Comparison of ENCODE assay signal across 23 cellular contexts in the genomic region with DNA sequence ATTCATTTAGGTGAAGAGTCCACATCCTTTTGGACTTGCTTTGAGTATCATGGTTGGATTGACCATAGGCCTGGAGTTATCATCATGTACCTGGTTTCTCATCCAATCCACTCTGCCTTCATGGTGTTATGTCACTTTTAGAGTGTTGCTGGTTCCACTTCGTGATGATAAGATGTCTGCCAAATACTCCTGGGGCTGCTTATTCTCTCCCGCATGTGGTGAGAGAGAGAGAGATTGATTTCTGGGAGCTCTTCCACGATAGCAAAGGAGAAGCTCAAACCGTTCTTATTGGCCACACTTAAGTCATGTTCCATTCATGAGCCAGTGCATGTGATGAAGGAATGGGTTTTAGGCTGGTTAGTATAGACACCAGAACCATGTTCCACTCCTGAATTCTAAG. TPM values are rescaled to one million over a fixed set of nuclear protein-coding genes. Genes with fewer than 3 reads are reported as not detected.
DNase-seq lines count a peak whose midpoint lies in the region; ATAC-seq, FAIRE-seq and TF ChIP-seq lines count a peak whose summit lies in the region.
"Had no signal": no experiment of that assay in that cellular context is flagged by ENCODE, and none has a peak within 500 bp of the region (broad histone marks: within the 10 kb centered on the region; RNA-seq: fewer than 3 reads in every experiment).

No MANE protein-coding gene starts in this region.

- no peak overlapping the region for H3K18ac ChIP-seq in H1 (ENCODE audit: extremely low read depth, low read length)

- H3K36me3 ChIP-seq in PC-3 (ENCODE audit: low read depth, low read length) (no peaks in the 10 kb centered on the region), H1 (ENCODE audit: control insufficient read depth in 2 of 4, insufficient read depth in 4 of 4, low read length in 3 of 4) (no peaks in the 10 kb centered on the region), kidney (ENCODE audit: control insufficient read depth in 1 of 2, insufficient read depth in 2 of 2, low read length in 2 of 2) (no peaks in the 10 kb centered on the region), skeletal muscle tissue (ENCODE audit: control insufficient read depth in 3 of 3, insufficient read depth in 3 of 3, low read length in 3 of 3) (no peaks in the 10 kb centered on the region)
- H3K36me3 ChIP-seq: Peyer's patch, prostate gland, stomach had no signal

- H2BK120ac ChIP-seq in H1 (replicated peaks; ENCODE audit: low read depth, low read length), result no peak overlapping the region

- no peak for TF ChIP-seq EP300 in H1 (IDR thresholded peaks at IDR 0.05; ENCODE audit: borderline replicate concordance in 1 of 2, low read depth in 2 of 2, low read length in 2 of 2)

- no peak overlapping the region for H2BK12ac ChIP-seq in H1 (ENCODE audit: low read depth, low read length)

- intact Hi-C loops in PC-3 (cut with micrococcal nuclease) (loop anchor here (2.0 kb wide), 1 partner anchor 48 kb away; a partner anchor contains a TSS), kidney (cut with DNase I) (no loop called here)
- intact Hi-C loops in activated CD4-positive, alpha-beta T cell treated with anti-CD3 and anti-CD28 coated beads, Interleukin-2, amount 10 ng/mL, durations not matched to agents 24 days and 14 days (cut with micrococcal nuclease), result no loop called here

- H3K79me2 ChIP-seq in PC-3 (ENCODE audit: low read length), result 0 out of 2 replicates have a peak, but pooled peaks cover 4% of the 10 kb centered on the region
- H3K79me2 ChIP-seq in H1 (ENCODE audit: control insufficient read depth in 1 of 2, insufficient read depth in 2 of 2, low read length in 2 of 2), result no peaks in the 10 kb centered on the region

- H3K4me1 ChIP-seq in PC-3 (ENCODE audit: insufficient read depth, low read length), result peaks cover 10% of the 10 kb centered on the region
- no peaks in the 10 kb centered on the region for H3K4me1 ChIP-seq in H1 (replicated peaks in 1 of 4; ENCODE audit: control insufficient read depth in 3 of 4, insufficient read depth in 4 of 4, low read length in 3 of 4)
- H3K4me1 ChIP-seq in kidney (ENCODE audit: control insufficient read depth in 1 of 2, insufficient read depth in 1 of 2, low read depth in 1 of 2, low read length in 2 of 2), result peaks cover 23 to 42% of the 10 kb centered on the region in 2 donors
- H3K4me1 ChIP-seq in skeletal muscle tissue (ENCODE audit: control insufficient read depth in 3 of 3, insufficient read depth in 3 of 3, low read length in 3 of 3), result peaks cover 40 to 44% (median 43%) of the 10 kb centered on the region in 3 donors
- H3K4me1 ChIP-seq: prostate gland had no signal

- H3K9ac ChIP-seq in PC-3 (ENCODE audit: low read length), result no peak overlapping the region
- no peak overlapping the region for H3K9ac ChIP-seq in H1 (replicated peaks in 1 of 4; ENCODE audit: extremely low read depth in 1 of 4, low read depth in 3 of 4, low read length in 3 of 4)
- H3K9ac ChIP-seq in kidney (ENCODE audit: low read length in 2 of 2), result no peak overlapping the region
- H3K9ac ChIP-seq in skeletal muscle tissue (ENCODE audit: low read depth in 1 of 3, low read length in 3 of 3), result no peak overlapping the region

- peak overlapping the region; percentile 56 for H3K4me2 ChIP-seq in PC-3 (ENCODE audit: low read length)
- no peak overlapping the region for H3K4me2 ChIP-seq in H1 (ENCODE audit: insufficient read depth in 1 of 2, low read depth in 2 of 2, low read length in 2 of 2)
- H3K4me2 ChIP-seq: GM23338 had no signal

- H3K27me3 ChIP-seq in PC-3 (ENCODE audit: low read length) (no peaks in the 10 kb centered on the region), H1 (replicated peaks in 1 of 4; ENCODE audit: control insufficient read depth in 3 of 4, extremely low read depth in 1 of 4, insufficient read depth in 3 of 4, low read length in 3 of 4) (no peaks in the 10 kb centered on the region), skeletal muscle tissue (ENCODE audit: control insufficient read depth in 3 of 3, insufficient read depth in 3 of 3, low read length in 3 of 3) (no peaks in the 10 kb centered on the region)
- H3K27me3 ChIP-seq: Peyer's patch, stomach had no signal

- H3K4me1 Mint-ChIP-seq in activated CD4-positive, alpha-beta T cell treated with anti-CD3 and anti-CD28 coated beads, Interleukin-2, amount 10 ng/mL, durations not matched to agents 24 days and 14 days, result no peaks in the 10 kb centered on the region
- H3K4me1 Mint-ChIP-seq: central memory CD8-positive, alpha-beta T cell; naive thymus-derived CD4-positive, alpha-beta T cell; T-cell had no signal

- H3K9me3 Mint-ChIP-seq in activated CD4-positive, alpha-beta T cell treated with anti-CD3 and anti-CD28 coated beads, Interleukin-2, amount 10 ng/mL, durations not matched to agents 24 days and 14 days, result no peaks in the 10 kb centered on the region
- H3K9me3 Mint-ChIP-seq: activated T-helper 1 cell treated with anti-CD3 and anti-CD28 coated beads, Interleukin-12 subunit alpha, Interleukin-12 subunit beta, Interleukin-2, Interleukin-4 antibody, amounts not matched to agents 30 ng/mL and 10 ng/mL and 1 ng/mL, durations not matched to agents 14 hours and 24 hours and 36 hours; CD8-positive, alpha-beta T cell; central memory CD8-positive, alpha-beta T cell; GM23338; T-cell had no signal

- H3K14ac ChIP-seq in H1 (ENCODE audit: insufficient read length), result no peak overlapping the region

- no peak overlapping the region for H2BK20ac ChIP-seq in H1 (ENCODE audit: low read length)

- no peak overlapping the region for H3K23ac ChIP-seq in H1 (ENCODE audit: insufficient read length)

- H3K27ac ChIP-seq in PC-3 (ENCODE audit: low read length), result no peak overlapping the region
- H3K27ac ChIP-seq in H1 (ENCODE audit: low read depth, low read length), result no peak overlapping the region
- peak overlapping the region; percentile 3 to 30 for H3K27ac ChIP-seq in kidney (ENCODE audit: low read depth in 2 of 2, low read length in 2 of 2)
- H3K27ac ChIP-seq in skeletal muscle tissue (ENCODE audit: low read depth, low read length), result peak overlapping the region; percentile 19
- H3K27ac ChIP-seq: prostate gland had no signal

- no peak overlapping the region for H4K8ac ChIP-seq in H1 (ENCODE audit: extremely low read depth, insufficient read depth, low read length)

- H3K4me3 Mint-ChIP-seq in activated CD4-positive, alpha-beta T cell treated with anti-CD3 and anti-CD28 coated beads, Interleukin-2, amount 10 ng/mL, durations not matched to agents 24 days and 14 days, result no peak overlapping the region
- H3K4me3 Mint-ChIP-seq: activated CD8-positive, alpha-beta T cell treated with anti-CD3 and anti-CD28 coated beads for 36 hours; activated T-helper 1 cell treated with anti-CD3 and anti-CD28 coated beads, Interleukin-12 subunit alpha, Interleukin-12 subunit beta, Interleukin-2, Interleukin-4 antibody, amounts not matched to agents 30 ng/mL and 10 ng/mL and 1 ng/mL, durations not matched to agents 14 hours and 24 hours and 36 hours; CD8-positive, alpha-beta T cell; central memory CD8-positive, alpha-beta T cell; GM23338; naive thymus-derived CD4-positive, alpha-beta T cell; T-cell had no signal

- TF ChIP-seq POLR2A in H1 (IDR thresholded peaks at IDR 0.05; ENCODE audit: control extremely low read depth in 1 of 2, low read depth in 2 of 2, low read length in 2 of 2), result no peak

- no peaks in the 10 kb centered on the region for H3K23me2 ChIP-seq in H1 (ENCODE audit: low read depth, low read length)

- H2BK5ac ChIP-seq in H1 (ENCODE audit: low read depth, low read length), result no peak overlapping the region

- no peaks in the 10 kb centered on the region for H3K9me2 ChIP-seq in PC-3 (replicated peaks; ENCODE audit: low read length)

- TF ChIP-seq RAD21 in H1 (IDR thresholded peaks at IDR 0.05 in 1 of 2, conservative IDR thresholded peaks at IDR 0.05 in 1 of 2; ENCODE audit: low read depth in 2 of 2, low read length in 2 of 2), result no peak

- H3K9me3 ChIP-seq in PC-3 (ENCODE audit: low read length) (no peaks in the 10 kb centered on the region), H1 (ENCODE audit: insufficient read depth in 2 of 2, low read depth in 1 of 2, low read length in 1 of 2) (no peaks in the 10 kb centered on the region), kidney (ENCODE audit: control insufficient read depth in 1 of 2, low read length in 2 of 2) (no peaks in the 10 kb centered on the region), skeletal muscle tissue (ENCODE audit: control insufficient read depth in 3 of 3, low read length in 3 of 3) (no peaks in the 10 kb centered on the region)
- H3K9me3 ChIP-seq: Peyer's patch, prostate gland, stomach had no signal

- ATAC-seq in PC-3 (no peak), HG02798 (IDR thresholded peaks at IDR 0.05; ENCODE audit: poor library complexity, unreplicated experiment) (no peak)
- ATAC-seq: activated CD8-positive, alpha-beta T cell treated with anti-CD3 and anti-CD28 coated beads for 36 hours; CD8-positive, alpha-beta T cell; GM23338; left lobe of liver; naive thymus-derived CD4-positive, alpha-beta T cell; T-cell had no signal

- POLR2A ChIA-PET in PC-3 (lab: Charles Lee; ENCODE audit: unreplicated experiment) (no interaction called here), H1 (lab: Charles Lee; ENCODE audit: partially characterized antibody) (no interaction called here)

- no peak overlapping the region for H2AFZ ChIP-seq in PC-3 (ENCODE audit: low read length)
- H2AFZ ChIP-seq in H1 (ENCODE audit: low read length), result no peak overlapping the region
- H2AFZ ChIP-seq: GM23338 had no signal

- no peak overlapping the region for H4K5ac ChIP-seq in H1 (ENCODE audit: insufficient read length, low read depth, low read length)

- no peak for TF ChIP-seq CTCF in PC-3 (conservative IDR thresholded peaks at IDR 0.05; ENCODE audit: low read depth, low read length)
- TF ChIP-seq CTCF in H1 (IDR thresholded peaks at IDR 0.05; ENCODE audit: control extremely low read depth in 1 of 3, insufficient read depth in 1 of 3, low read depth in 1 of 3, low read length in 3 of 3), result no peak
- no peak for TF ChIP-seq CTCF in kidney (IDR thresholded peaks at IDR 0.05; ENCODE audit: borderline replicate concordance, extremely low read depth, insufficient read depth)

- no TSS peak for BruUV-seq in PC-3 (replicated peaks; lab: Mats Ljungman, UMichigan)

- H2BK15ac ChIP-seq in H1 (ENCODE audit: low read length), result no peak overlapping the region

- H2AK5ac ChIP-seq in H1 (ENCODE audit: low read depth, low read length), result peak overlapping the region; percentile 85; the same call in 1 of the 2 replicates

- H3K79me1 ChIP-seq in H1 (ENCODE audit: low read depth, low read length), result no peaks in the 10 kb centered on the region

- H3F3A ChIP-seq in PC-3 (ENCODE audit: low read length, unreplicated experiment), result no peaks in the 10 kb centered on the region

- H4K91ac ChIP-seq in H1 (replicated peaks; ENCODE audit: insufficient read length, low read length), result no peak overlapping the region

- H3K4ac ChIP-seq in H1 (replicated peaks; ENCODE audit: insufficient read length, low read depth, low read length), result no peak overlapping the region

- H3K27ac Mint-ChIP-seq in activated CD4-positive, alpha-beta T cell treated with anti-CD3 and anti-CD28 coated beads, Interleukin-2, amount 10 ng/mL, durations not matched to agents 24 days and 14 days, result no peak overlapping the region
- H3K27ac Mint-ChIP-seq: activated CD8-positive, alpha-beta T cell treated with anti-CD3 and anti-CD28 coated beads for 36 hours; activated T-helper 1 cell treated with anti-CD3 and anti-CD28 coated beads, Interleukin-12 subunit alpha, Interleukin-12 subunit beta, Interleukin-2, Interleukin-4 antibody, amounts not matched to agents 30 ng/mL and 10 ng/mL and 1 ng/mL, durations not matched to agents 14 hours and 24 hours and 36 hours; CD8-positive, alpha-beta T cell; GM23338; naive thymus-derived CD4-positive, alpha-beta T cell; T-cell had no signal

- DNase-seq in PC-3 (no peak), H1 (ENCODE audit: low read depth in 1 of 2, low spot score in 2 of 2) (no peak), kidney (no peak), NCI-H226 (no peak), occipital lobe (lab: John Stamatoyannopoulos, UW) (no peak)
- no peak for DNase-seq in activated CD4-positive, alpha-beta T cell treated with anti-CD3 and anti-CD28 coated beads, Interleukin-2, amount 10 ng/mL, durations not matched to agents 24 days and 14 days
- DNase-seq: activated CD8-positive, alpha-beta T cell treated with anti-CD3 and anti-CD28 coated beads for 36 hours; CD8-positive, alpha-beta T cell; effector memory CD4-positive, alpha-beta T cell; KBM-7; naive thymus-derived CD4-positive, alpha-beta T cell; NCI-H1092 treated with DMSO at 0.1 percent for 48 hours; NCI-H69; Peyer's patch; stomach; T-cell had no signal

- CTCF ChIA-PET in PC-3 (lab: Charles Lee), result no interaction called here
- CTCF ChIA-PET in H1 (lab: Charles Lee; ENCODE audit: partially characterized antibody), result interaction anchor here (1.1 to 1.2 kb wide), 2 partner anchors 14 to 25 kb away, joined by 3 read pairs; no protein-coding TSS in a partner anchor

- FAIRE-seq in H1 (lab: Jason Lieb, UNC), result no peak
- no peak for FAIRE-seq in kidney (lab: Jason Lieb, UNC)

- H3K27me3 Mint-ChIP-seq in activated CD4-positive, alpha-beta T cell treated with anti-CD3 and anti-CD28 coated beads, Interleukin-2, amount 10 ng/mL, durations not matched to agents 24 days and 14 days, result no peaks in the 10 kb centered on the region
- H3K27me3 Mint-ChIP-seq: activated CD8-positive, alpha-beta T cell treated with anti-CD3 and anti-CD28 coated beads for 36 hours; central memory CD8-positive, alpha-beta T cell; T-cell had no signal

- H3K36me3 Mint-ChIP-seq in activated CD4-positive, alpha-beta T cell treated with anti-CD3 and anti-CD28 coated beads, Interleukin-2, amount 10 ng/mL, durations not matched to agents 24 days and 14 days (ENCODE audit: low read depth), result no peaks in the 10 kb centered on the region
- H3K36me3 Mint-ChIP-seq: CD8-positive, alpha-beta T cell; naive thymus-derived CD4-positive, alpha-beta T cell; T-cell had no signal

- WGBS in H1 (ENCODE audit: extremely low coverage in 1 of 2, insufficient coverage in 1 of 2, insufficient read length in 1 of 2, insufficient replicate concordance in 2 of 2, low coverage in 1 of 2, low lambda C conversion rate in 2 of 2, missing lambda C conversion rate in 1 of 2), 2 experiments, result 87% methylated on average over 4 of the region's 4 CpGs; no CpG with 5 or more reads in 1 of the 2 experiments

- H3K56ac ChIP-seq in H1 (replicated peaks; ENCODE audit: insufficient read length, low read depth, low read length), result no peak overlapping the region

- H3K4me3 ChIP-seq in PC-3 (ENCODE audit: low read length), result no peak overlapping the region
- no peak overlapping the region for H3K4me3 ChIP-seq in H1 (ENCODE audit: extremely low read depth in 1 of 4, insufficient read depth in 2 of 4, low read depth in 3 of 4, low read length in 4 of 4)
- H3K4me3 ChIP-seq in kidney (ENCODE audit: low read length in 2 of 2), result peak overlapping the region in 1 of 2 donors; percentile 33
- no peak overlapping the region for H3K4me3 ChIP-seq in skeletal muscle tissue (ENCODE audit: low read length in 3 of 3)
- H3K4me3 ChIP-seq: GM23338, Peyer's patch, prostate gland, stomach had no signal

- H4K20me1 ChIP-seq in PC-3 (ENCODE audit: low read length) (no peaks in the 10 kb centered on the region), H1 (replicated peaks in 1 of 2; ENCODE audit: control insufficient read depth in 1 of 2, insufficient read depth in 2 of 2, low read length in 2 of 2) (no peaks in the 10 kb centered on the region)

RNA-seq across cellular contexts. Expression of a gene that starts 47.6 kb away (rescaled TPM):
- total RNA-seq in PC-3 (2014; rRNA removed) (2.8 and 7.6 TPM in 2 replicates), kidney (52.6 TPM), skeletal muscle tissue (11.0 TPM), occipital lobe (2.7 TPM)
- total RNA-seq in H1 (2021; fragmentation: NEBNext Ultra II Directional; extraction: Animal tissue kit (Norgen Biotek cat#: 25700)), result 1.4 and 1.9 TPM in 2 replicates
- polyA plus RNA-seq in H1 (2011; rRNA removed) (0.46 and 0.53 TPM in 2 replicates), kidney (ENCODE audit: insufficient read depth, low read depth, low replicate concordance) (14.1 TPM)
- 0.57 TPM for polyA plus RNA-seq in H1 (2011; cell fraction: cytosol; rRNA removed)
- 1.3 TPM for polyA plus RNA-seq in H1 (2011; cell fraction: nucleus; rRNA removed)
- 0.38 to 0.80 TPM (median 0.65 TPM) in 4 replicates for polyA plus RNA-seq in H1 (2012, experiment 1 of 2)
- 0.05 TPM for polyA plus RNA-seq in H1 (2012, experiment 2 of 2)
- polyA plus RNA-seq in H1 (2013, experiment 1 of 2), result 0.71 TPM
- 0.81 TPM for polyA plus RNA-seq in H1 (2013, experiment 2 of 2)
- polyA minus RNA-seq in H1 (2011; rRNA and poly(A)+ RNA removed), result 1.6 and 2.5 TPM in 2 replicates
- polyA minus RNA-seq in H1 (2011; cell fraction: cytosol; rRNA and poly(A)+ RNA removed), result 1.3 TPM
- 4.3 TPM for polyA minus RNA-seq in H1 (2011; cell fraction: nucleus; rRNA and poly(A)+ RNA removed)
- 0.16 and 0.52 TPM in 2 replicates for total RNA-seq in activated CD4-positive, alpha-beta T cell treated with anti-CD3 and anti-CD28 coated beads, Interleukin-2, amount 10 ng/mL, durations not matched to agents 24 days and 14 days
- total RNA-seq: activated CD8-positive, alpha-beta T cell treated with anti-CD3 and anti-CD28 coated beads for 36 hours; CD8-positive, alpha-beta T cell had no signal
- polyA plus RNA-seq: naive thymus-derived CD4-positive, alpha-beta T cell had no signal

Comparison
In these comparisons a context has a peak if more than half of its experiments do, and no peak if none do; other contexts are left out.
1. H3K27ac ChIP-seq: peak in kidney (2 of 2) and skeletal muscle tissue (single experiment); none in PC-3 (single experiment) and H1 (single experiment).